In genomic region chr6:111873178-111874029, GRCh38 we compare ENCODE assay signal across 7 cellular contexts.
DNase-seq lines count a peak whose midpoint lies in the region; ATAC-seq and TF ChIP-seq lines count a peak whose summit lies in the region.

Gene FYN, minus strand, starts transcription at chr6:111873452. Its CDS starts 153,401 bp downstream, at chr6:111720051.

- DNase-seq in NCI-H2081 (lab: John Stamatoyannopoulos, UW) (peak; percentile 92 to 94), T1000 (lab: John Stamatoyannopoulos, UW) (peak; percentile 97), astrocyte of the hippocampus (ENCODE audit: low read depth, low spot score) (peak; percentile 99), hippocampal formation (lab: John Stamatoyannopoulos, UW) (peak; percentile 97 to 98), retinal pigment epithelial cell (ENCODE audit: low read depth) (peak; percentile 81)

- peak; percentile 70 for TF ChIP-seq POLR2A in GM18505 (IDR thresholded peaks at IDR 0.05; ENCODE audit: borderline replicate concordance, extremely low read depth, insufficient read depth, insufficient read length)

- TF ChIP-seq CTCF in retinal pigment epithelial cell (conservative IDR thresholded peaks at IDR 0.05; ENCODE audit: low read depth, low read length): no peak

- peak; percentile 99 for ATAC-seq in GM18505 (IDR thresholded peaks at IDR 0.05; ENCODE audit: unreplicated experiment)
- ATAC-seq in HG03025 (IDR thresholded peaks at IDR 0.05; ENCODE audit: low FRiP score, unreplicated experiment): peak; percentile 99

- peak within 1 kb of the TSS; percentile 85 for H3K4me3 ChIP-seq in retinal pigment epithelial cell (ENCODE audit: low read length)

Comparison
In these comparisons a context has a peak if more than half of its experiments do, and no peak if none do; other contexts are left out.
1. Peak in every context shown above with its lines: DNase-seq, ATAC-seq and H3K4me3 ChIP-seq.